In genomic region chr18:74456409-74457042, GRCh38 we compare ENCODE assay signal across 1 cellular context.
TF ChIP-seq lines count a peak whose summit lies in the region.

No MANE protein-coding gene starts in this region.

TF ChIP-seq in HepG2, 621 proteins besides CTCF, POLR2A, EP300 and RAD21:
- TF ChIP-seq NFRKB (IDR thresholded peaks at IDR 0.05): no peak
- no peak for TF ChIP-seq ZNF432 (CRISPR knock-in tag; IDR thresholded peaks at IDR 0.05; ENCODE audit: borderline replicate concordance)
- TF ChIP-seq ZNF501 (CRISPR knock-in tag; IDR thresholded peaks at IDR 0.05): no peak
- no peak for TF ChIP-seq ZBTB42 (CRISPR knock-in tag; IDR thresholded peaks at IDR 0.05)
- TF ChIP-seq CC2D1A (CRISPR knock-in tag; IDR thresholded peaks at IDR 0.05): no peak
- no peak for TF ChIP-seq STAT5B (CRISPR knock-in tag; IDR thresholded peaks at IDR 0.05)
- TF ChIP-seq HNF4G (IDR thresholded peaks at IDR 0.05; ENCODE audit: borderline replicate concordance, low read depth, low read length): no peak
- TF ChIP-seq HNF4G (CRISPR knock-in tag; IDR thresholded peaks at IDR 0.05; ENCODE audit: borderline replicate concordance, low read depth): no peak
- TF ChIP-seq, protein P1, sequence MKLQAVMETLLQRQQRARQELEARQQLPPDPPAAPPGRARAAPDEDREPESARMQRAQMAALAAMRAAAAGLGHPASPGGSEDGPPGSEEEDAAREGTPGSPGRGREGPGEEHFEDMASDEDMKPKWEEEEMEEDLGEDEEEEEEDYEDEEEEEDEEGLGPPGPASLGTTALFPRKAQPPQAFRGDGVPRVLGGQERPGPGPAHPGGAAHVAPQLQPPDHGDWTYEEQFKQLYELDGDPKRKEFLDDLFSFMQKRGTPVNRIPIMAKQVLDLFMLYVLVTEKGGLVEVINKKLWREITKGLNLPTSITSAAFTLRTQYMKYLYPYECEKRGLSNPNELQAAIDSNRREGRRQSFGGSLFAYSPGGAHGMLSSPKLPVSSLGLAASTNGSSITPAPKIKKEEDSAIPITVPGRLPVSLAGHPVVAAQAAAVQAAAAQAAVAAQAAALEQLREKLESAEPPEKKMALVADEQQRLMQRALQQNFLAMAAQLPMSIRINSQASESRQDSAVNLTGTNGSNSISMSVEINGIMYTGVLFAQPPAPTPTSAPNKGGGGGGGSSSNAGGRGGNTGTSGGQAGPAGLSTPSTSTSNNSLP (IDR thresholded peaks at IDR 0.05; ENCODE audit: low read depth, low read length): no peak
- no peak for TF ChIP-seq ZNF83 (CRISPR knock-in tag; IDR thresholded peaks at IDR 0.05; ENCODE audit: borderline replicate concordance)
- TF ChIP-seq HNRNPLL (IDR thresholded peaks at IDR 0.05; ENCODE audit: low read depth, low read length, poor library complexity, severe bottlenecking): no peak
- TF ChIP-seq, protein P2, sequence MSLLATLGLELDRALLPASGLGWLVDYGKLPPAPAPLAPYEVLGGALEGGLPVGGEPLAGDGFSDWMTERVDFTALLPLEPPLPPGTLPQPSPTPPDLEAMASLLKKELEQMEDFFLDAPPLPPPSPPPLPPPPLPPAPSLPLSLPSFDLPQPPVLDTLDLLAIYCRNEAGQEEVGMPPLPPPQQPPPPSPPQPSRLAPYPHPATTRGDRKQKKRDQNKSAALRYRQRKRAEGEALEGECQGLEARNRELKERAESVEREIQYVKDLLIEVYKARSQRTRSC (CRISPR knock-in tag; IDR thresholded peaks at IDR 0.05; ENCODE audit: low read depth): no peak
- no peak for TF ChIP-seq CBX2 (IDR thresholded peaks at IDR 0.05; ENCODE audit: low read depth, low read length)
- TF ChIP-seq CBX2 (CRISPR knock-in tag; IDR thresholded peaks at IDR 0.05; ENCODE audit: low read depth): no peak
- no peak for TF ChIP-seq PHF8 (CRISPR knock-in tag; IDR thresholded peaks at IDR 0.05)
- no peak for TF ChIP-seq ZNF121 (CRISPR knock-in tag; IDR thresholded peaks at IDR 0.05)
- TF ChIP-seq TEAD3 (CRISPR knock-in tag; optimal IDR thresholded peaks at IDR 0.05; ENCODE audit: borderline replicate concordance): no peak
- peak; percentile 94 for TF ChIP-seq AGO1 (IDR thresholded peaks at IDR 0.05; ENCODE audit: low read depth, low read length, poor library complexity, severe bottlenecking)
- TF ChIP-seq CREB1 (IDR thresholded peaks at IDR 0.05): no peak
- TF ChIP-seq CREB1 (CRISPR knock-in tag; IDR thresholded peaks at IDR 0.05): no peak
- TF ChIP-seq U2AF1 (optimal IDR thresholded peaks at IDR 0.05; ENCODE audit: low read depth, low read length): no peak
- TF ChIP-seq, protein P3, sequence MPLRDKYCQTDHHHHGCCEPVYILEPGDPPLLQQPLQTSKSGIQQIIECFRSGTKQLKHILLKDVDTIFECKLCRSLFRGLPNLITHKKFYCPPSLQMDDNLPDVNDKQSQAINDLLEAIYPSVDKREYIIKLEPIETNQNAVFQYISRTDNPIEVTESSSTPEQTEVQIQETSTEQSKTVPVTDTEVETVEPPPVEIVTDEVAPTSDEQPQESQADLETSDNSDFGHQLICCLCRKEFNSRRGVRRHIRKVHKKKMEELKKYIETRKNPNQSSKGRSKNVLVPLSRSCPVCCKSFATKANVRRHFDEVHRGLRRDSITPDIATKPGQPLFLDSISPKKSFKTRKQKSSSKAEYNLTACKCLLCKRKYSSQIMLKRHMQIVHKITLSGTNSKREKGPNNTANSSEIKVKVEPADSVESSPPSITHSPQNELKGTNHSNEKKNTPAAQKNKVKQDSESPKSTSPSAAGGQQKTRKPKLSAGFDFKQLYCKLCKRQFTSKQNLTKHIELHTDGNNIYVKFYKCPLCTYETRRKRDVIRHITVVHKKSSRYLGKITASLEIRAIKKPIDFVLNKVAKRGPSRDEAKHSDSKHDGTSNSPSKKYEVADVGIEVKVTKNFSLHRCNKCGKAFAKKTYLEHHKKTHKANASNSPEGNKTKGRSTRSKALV (CRISPR knock-in tag; IDR thresholded peaks at IDR 0.05): 0 out of 2 replicates have a peak, but pooled peaks have one; percentile 32
- TF ChIP-seq POGZ (CRISPR knock-in tag; IDR thresholded peaks at IDR 0.05): no peak
- TF ChIP-seq AGO2 (optimal IDR thresholded peaks at IDR 0.05; ENCODE audit: low read depth, low read length): peak; percentile 34
- TF ChIP-seq ZNF547 (CRISPR knock-in tag; IDR thresholded peaks at IDR 0.05): no peak
- peak; percentile 84; the same call in 1 of the 2 replicates for TF ChIP-seq EZH2 (conservative IDR thresholded peaks at IDR 0.05; ENCODE audit: low read depth, low read length)
- no peak for TF ChIP-seq PHF21A (CRISPR knock-in tag; IDR thresholded peaks at IDR 0.05)
- TF ChIP-seq JUND (CRISPR knock-in tag; IDR thresholded peaks at IDR 0.05): no peak
- TF ChIP-seq KDM2A (CRISPR knock-in tag; IDR thresholded peaks at IDR 0.05; ENCODE audit: borderline replicate concordance, low read depth): no peak
- no peak for TF ChIP-seq ATRX (CRISPR knock-in tag; IDR thresholded peaks at IDR 0.05; ENCODE audit: borderline replicate concordance)
